ENCODE assay signal across 8 cellular contexts in the genomic region with DNA sequence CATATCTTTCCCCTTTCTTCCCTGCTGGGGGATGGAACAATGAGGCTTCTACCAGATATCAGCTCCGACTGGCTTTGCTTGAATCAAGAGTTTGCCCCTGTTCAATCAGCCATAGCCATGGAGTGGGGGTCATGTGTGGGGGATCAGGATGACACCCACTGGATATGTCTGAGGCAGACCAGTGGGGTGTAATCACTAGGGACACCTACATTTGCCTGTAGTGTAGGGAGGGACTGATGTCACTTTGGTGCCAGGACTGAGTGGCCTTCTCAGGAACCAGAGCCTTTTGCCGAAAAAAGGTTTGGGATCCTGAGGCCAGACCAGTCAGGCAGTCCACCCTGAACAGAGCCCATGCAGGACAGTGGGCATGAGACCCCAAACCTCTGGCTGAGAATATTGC. TPM values are rescaled to one million over a fixed set of nuclear protein-coding genes. Genes with fewer than 3 reads are reported as not detected.
DNase-seq lines count a peak whose midpoint lies in the region; ATAC-seq, FAIRE-seq and TF ChIP-seq lines count a peak whose summit lies in the region.

No MANE protein-coding gene starts in this region.

- no peaks in the 10 kb centered on the region for H3K27me3 Mint-ChIP-seq in MCF 10A (ENCODE audit: insufficient read depth, unreplicated experiment)

- no peak for DNase-seq in HL-60 (ENCODE audit: low read depth in 1 of 2, low spot score in 1 of 2)
- DNase-seq in MCF 10A (ENCODE audit: unreplicated experiment), result no peak
- no peak for DNase-seq in GM03348 (ENCODE audit: low spot score)
- no peak for DNase-seq in NK-92 treated with Interleukin-12 subunit alpha and Interleukin-12 subunit beta, amount 100 ng/mL, for 24 hours (lab: John Stamatoyannopoulos, UW)
- DNase-seq in urothelium cell line (ENCODE audit: low spot score), result no peak

- H3K4me3 Mint-ChIP-seq in MCF 10A (ENCODE audit: unreplicated experiment), result peak overlapping the region; percentile 100

- TF ChIP-seq CTCF in 22Rv1 (IDR thresholded peaks at IDR 0.05) (no peak), HL-60 (IDR thresholded peaks at IDR 0.05; ENCODE audit: insufficient read depth, low read length) (no peak), MCF 10A (IDR thresholded peaks at IDR 0.05; ENCODE audit: unreplicated experiment) (no peak)

- peaks cover 21% of the 10 kb centered on the region for H3K36me3 Mint-ChIP-seq in MCF 10A (ENCODE audit: insufficient read depth, unreplicated experiment)

- no peaks in the 10 kb centered on the region for H3K9me3 Mint-ChIP-seq in MCF 10A (ENCODE audit: unreplicated experiment)

- no peaks in the 10 kb centered on the region for H3K27me3 ChIP-seq in HL-60 (ENCODE audit: insufficient read depth, poor library complexity, severe bottlenecking)

- no peaks in the 10 kb centered on the region for H3K9me3 ChIP-seq in mesodermal cell (ENCODE audit: control insufficient read depth, low read length)

- H3K4me3 ChIP-seq in HL-60 (replicated peaks; ENCODE audit: insufficient read depth, low read length) (peak overlapping the region; percentile 76), mesodermal cell (ENCODE audit: extremely low read depth, insufficient read depth, low read length, poor library complexity, severe bottlenecking) (peak overlapping the region; percentile 90)

- no peaks in the 10 kb centered on the region for H3K4me1 Mint-ChIP-seq in MCF 10A (ENCODE audit: insufficient read depth, unreplicated experiment)

- 75% methylated on average over 2 of the region's 2 CpGs; no CpG with 5 or more reads in 1 of the 2 experiments for WGBS in mesodermal cell (ENCODE audit: insufficient coverage in 2 of 2), 2 experiments

- H3K4me1 ChIP-seq in mesodermal cell (ENCODE audit: control insufficient read depth, insufficient read depth, low read length, poor library complexity, severe bottlenecking), result peaks cover 3% of the 10 kb centered on the region

- H3K36me3 ChIP-seq in mesodermal cell (ENCODE audit: control insufficient read depth, insufficient read depth, low read length), result peaks cover 34% of the 10 kb centered on the region

- POLR2A ChIA-PET in MCF 10A (lab: Yijun Ruan, JAX), result interaction anchor here (1.0 to 4.8 kb wide), 16 partner anchors 9 to 334 kb away, joined by 3 to 37 read pairs (median 6); partner anchors contain the start of genes FASTKD5, SLC4A11 and UBOX5

- peak overlapping the region; percentile 99 for H3K27ac Mint-ChIP-seq in MCF 10A (ENCODE audit: low read depth, unreplicated experiment)

- CTCF ChIA-PET in MCF 10A (lab: Yijun Ruan, JAX), result interaction anchor here (0.5 to 4.4 kb wide), 5 partner anchors 9 to 105 kb away, joined by 3 to 37 read pairs (median 5); partner anchors contain the start of genes FASTKD5 and UBOX5

- intact Hi-C loops in MCF 10A (cut with micrococcal nuclease), result no loop called here

- no TSS peak for BruUV-seq in MCF 10A (replicated peaks; lab: Mats Ljungman, UMichigan)

- ATAC-seq in GM18868 (IDR thresholded peaks at IDR 0.05; ENCODE audit: unreplicated experiment), result no peak

- FAIRE-seq in urothelium cell line (lab: Jason Lieb, UNC), result no peak

- peak overlapping the region; percentile 78 for H3K27ac ChIP-seq in 22Rv1
- peak overlapping the region; percentile 94 for H3K27ac ChIP-seq in HL-60 (replicated peaks)
- no peak overlapping the region for H3K27ac ChIP-seq in mesodermal cell (ENCODE audit: low read depth, low read length, severe bottlenecking)

RNA-seq across cellular contexts. Expression of gene ITPA, which starts 1.0 kb away (rescaled TPM):
- 69.4 and 97.1 TPM in 2 replicates for total RNA-seq in MCF 10A (2022)
- 36.5 TPM for polyA plus RNA-seq in mesodermal cell (2013, experiment 1 of 2)
- 29.2 TPM for polyA plus RNA-seq in mesodermal cell (2013, experiment 2 of 2)

RNA-seq across cellular contexts. Expression of gene DDRGK1, which starts 5.9 kb away (rescaled TPM):
- 116 and 136 TPM in 2 replicates for total RNA-seq in MCF 10A (2022)
- 29.8 TPM for polyA plus RNA-seq in mesodermal cell (2013, experiment 1 of 2)
- 25.4 TPM for polyA plus RNA-seq in mesodermal cell (2013, experiment 2 of 2)

RNA-seq across cellular contexts. Expression of gene SLC4A11, which starts 28.6 kb away (rescaled TPM):
- 4.1 and 5.7 TPM in 2 replicates for total RNA-seq in MCF 10A (2022)
- 7.6 TPM for polyA plus RNA-seq in mesodermal cell (2013, experiment 1 of 2)
- polyA plus RNA-seq in mesodermal cell (2013, experiment 2 of 2), result 6.4 TPM

RNA-seq across cellular contexts. Expression of gene LZTS3, which starts 37.0 kb away (rescaled TPM):
- total RNA-seq in MCF 10A (2022), result 5.3 and 8.5 TPM in 2 replicates
- polyA plus RNA-seq in mesodermal cell (2013, experiment 1 of 2), result 8.8 TPM
- polyA plus RNA-seq in mesodermal cell (2013, experiment 2 of 2), result 7.7 TPM

RNA-seq across cellular contexts. Expression of gene FASTKD5, which starts 50.7 kb away (rescaled TPM):
- total RNA-seq in MCF 10A (2022), result 15.0 and 18.2 TPM in 2 replicates
- polyA plus RNA-seq in mesodermal cell (2013, experiment 1 of 2), result 10.0 TPM
- polyA plus RNA-seq in mesodermal cell (2013, experiment 2 of 2), result 10.1 TPM
